In genomic region chr21:29372063-29372802, GRCh38 we compare ENCODE assay signal across 1 cellular context.
A peak's percentile ranks its signal among the peaks of the same experiment; 100 is the strongest.
TF ChIP-seq lines count a peak whose summit lies in the region.

No MANE protein-coding gene starts in this region.

TF ChIP-seq in K562, 482 proteins besides CTCF, POLR2A, EP300 and RAD21 (continued from another document):
- TF ChIP-seq, protein P1, sequence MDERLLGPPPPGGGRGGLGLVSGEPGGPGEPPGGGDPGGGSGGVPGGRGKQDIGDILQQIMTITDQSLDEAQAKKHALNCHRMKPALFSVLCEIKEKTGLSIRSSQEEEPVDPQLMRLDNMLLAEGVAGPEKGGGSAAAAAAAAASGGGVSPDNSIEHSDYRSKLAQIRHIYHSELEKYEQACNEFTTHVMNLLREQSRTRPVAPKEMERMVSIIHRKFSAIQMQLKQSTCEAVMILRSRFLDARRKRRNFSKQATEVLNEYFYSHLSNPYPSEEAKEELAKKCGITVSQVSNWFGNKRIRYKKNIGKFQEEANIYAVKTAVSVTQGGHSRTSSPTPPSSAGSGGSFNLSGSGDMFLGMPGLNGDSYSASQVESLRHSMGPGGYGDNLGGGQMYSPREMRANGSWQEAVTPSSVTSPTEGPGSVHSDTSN (CRISPR knock-in tag; IDR thresholded peaks at IDR 0.05; ENCODE audit: low read depth): no peak
- TF ChIP-seq, protein P1 (tag; conservative IDR thresholded peaks at IDR 0.05; ENCODE audit: low read depth): peak; percentile 40; the same call in 1 of the 2 replicates
- peak; percentile 52; the same call in 1 of the 2 replicates for TF ChIP-seq RB1 (IDR thresholded peaks at IDR 0.05; ENCODE audit: low read depth)
- peak; percentile 28 for TF ChIP-seq ZFP36 (IDR thresholded peaks at IDR 0.05; ENCODE audit: low read depth, low read length, partially characterized antibody)
- peak; percentile 91 for TF ChIP-seq ARID2 (IDR thresholded peaks at IDR 0.05)
- TF ChIP-seq FOXK2 (conservative IDR thresholded peaks at IDR 0.05 in 1 of 2, IDR thresholded peaks at IDR 0.05 in 1 of 2; ENCODE audit: low read depth in 2 of 2): 0 out of 4 replicates have a peak, but pooled peaks have one; percentile 41 to 48
